Comparison of ENCODE assay signal across 19 cellular contexts in genomic region chr7:105131890-105132289, GRCh38.
DNase-seq lines count a peak whose midpoint lies in the region; ATAC-seq and TF ChIP-seq lines count a peak whose summit lies in the region.
"Had no signal": no experiment of that assay in that cellular context is flagged by ENCODE, and none has a peak within 500 bp of the region (broad histone marks: within the 10 kb centered on the region; RNA-seq: fewer than 3 reads in every experiment).

No MANE protein-coding gene starts in this region.

- TF ChIP-seq CTCF in OCI-LY3 (IDR thresholded peaks at IDR 0.05; ENCODE audit: low read depth, low read length): no peak
- no peak for TF ChIP-seq CTCF in endothelial cell (IDR thresholded peaks at IDR 0.05; ENCODE audit: unreplicated experiment)
- no peak for TF ChIP-seq CTCF in osteoblast (IDR thresholded peaks at IDR 0.05; ENCODE audit: extremely low read depth, low read depth, low read length)
- no peak for TF ChIP-seq CTCF in hepatocyte (IDR thresholded peaks at IDR 0.05; ENCODE audit: poor library complexity)

- H2AFZ ChIP-seq in OCI-LY3 (ENCODE audit: low read depth, low read length) (no peak overlapping the region), osteoblast (ENCODE audit: low read length) (no peak overlapping the region), hepatocyte (no peak overlapping the region)

- DNase-seq in NCI-H748 treated with DMSO at 0.1 percent for 48 hours (lab: John Stamatoyannopoulos, UW) (peak; percentile 2), NCI-H748 (lab: John Stamatoyannopoulos, UW; ENCODE audit: unreplicated experiment) (no peak), endothelial cell (ENCODE audit: low spot score) (no peak), osteoblast (ENCODE audit: insufficient read length, low spot score, missing footprints) (no peak), NCI-H1930 (lab: John Stamatoyannopoulos, UW) (no peak), hepatocyte (ENCODE audit: low spot score) (no peak)
- DNase-seq: activated gamma-delta T cell; midbrain; NCI-H146; NCI-H446 treated with DMSO at 0.1 percent for 48 hours; OCI-M1; stimulated activated CD4-positive, alpha-beta T cell treated with anti-CD3 and anti-CD28 coated beads, Interleukin-4, amount 100 ng/mL, for 1 hour had no signal

- H3K36me3 ChIP-seq in OCI-LY3 (replicated peaks; ENCODE audit: low read depth, low read length) (no peaks in the 10 kb centered on the region), osteoblast (ENCODE audit: insufficient read depth, low read length) (peaks cover 14% of the 10 kb centered on the region), hepatocyte (replicated peaks; ENCODE audit: insufficient read depth, low read depth) (no peaks in the 10 kb centered on the region)

- H3K27me3 ChIP-seq in OCI-LY3 (ENCODE audit: low read depth, low read length) (no peaks in the 10 kb centered on the region), osteoblast (ENCODE audit: insufficient read depth, low read length) (no peaks in the 10 kb centered on the region), hepatocyte (no peaks in the 10 kb centered on the region)
- H3K27me3 ChIP-seq: BLaER1 treated with 17β-estradiol and CSF1 and Interleukin-3, amounts not matched to agents 10 nM and 100 nM had no signal

- no peaks in the 10 kb centered on the region for H3K9me2 ChIP-seq in hepatocyte (replicated peaks; ENCODE audit: insufficient read depth)

- WGBS in hepatocyte (ENCODE audit: low lambda C conversion rate, missing lambda C conversion rate): 84% methylated on average over 7 of the region's 7 CpGs

- H3K4me3 ChIP-seq in OCI-LY3 (ENCODE audit: low read length) (no peak overlapping the region), osteoblast (ENCODE audit: insufficient read depth, low read length) (no peak overlapping the region), hepatocyte (no peak overlapping the region)
- H3K4me3 ChIP-seq: BLaER1 treated with 17β-estradiol and CSF1 and Interleukin-3, amounts not matched to agents 10 nM and 100 nM; coronary artery had no signal

- H3K9me3 ChIP-seq in OCI-LY3 (ENCODE audit: insufficient read depth, low read length): no peaks in the 10 kb centered on the region
- H3K9me3 ChIP-seq in osteoblast (ENCODE audit: low read depth, low read length): no peaks in the 10 kb centered on the region
- H3K9me3 ChIP-seq in hepatocyte (ENCODE audit: low read depth): no peaks in the 10 kb centered on the region
- H3K9me3 ChIP-seq: BLaER1 treated with 17β-estradiol and CSF1 and Interleukin-3, amounts not matched to agents 10 nM and 100 nM had no signal

- H3K36me3 Mint-ChIP-seq in endothelial cell (ENCODE audit: low read depth, unreplicated experiment): peaks cover 18% of the 10 kb centered on the region

- H3K27ac ChIP-seq in OCI-LY3 (ENCODE audit: low read length): peak overlapping the region; percentile 5; the same call in 1 of the 2 replicates
- H3K27ac ChIP-seq in osteoblast (ENCODE audit: low read depth, low read length): peak overlapping the region; percentile 31
- H3K27ac ChIP-seq in hepatocyte: no peak overlapping the region
- H3K27ac ChIP-seq: 22Rv1; BLaER1 treated with 17β-estradiol and CSF1 and Interleukin-3, amounts not matched to agents 10 nM and 100 nM; coronary artery had no signal

- H3K4me1 ChIP-seq in OCI-LY3 (ENCODE audit: low read length) (peaks cover 43% of the 10 kb centered on the region), osteoblast (ENCODE audit: insufficient read depth, low read length) (peaks cover 19% of the 10 kb centered on the region), hepatocyte (ENCODE audit: insufficient read depth) (no peaks in the 10 kb centered on the region)

- H3K4me1 Mint-ChIP-seq in endothelial cell (ENCODE audit: unreplicated experiment): peaks cover 20% of the 10 kb centered on the region

- H3K9ac ChIP-seq in OCI-LY3 (ENCODE audit: low read length): no peak overlapping the region
- H3K9ac ChIP-seq: BLaER1 treated with 17β-estradiol and CSF1 and Interleukin-3, amounts not matched to agents 10 nM and 100 nM had no signal

- H3K4me3 Mint-ChIP-seq in endothelial cell (ENCODE audit: unreplicated experiment): peak overlapping the region; percentile 72

- H4K20me1 ChIP-seq in OCI-LY3 (ENCODE audit: insufficient read depth, low read length): no peaks in the 10 kb centered on the region
- peaks cover 28% of the 10 kb centered on the region for H4K20me1 ChIP-seq in osteoblast (ENCODE audit: insufficient read depth, low read length)
- H4K20me1 ChIP-seq in hepatocyte (ENCODE audit: insufficient read depth, poor library complexity, severe bottlenecking): no peaks in the 10 kb centered on the region

- peak overlapping the region; percentile 79 for H3K27ac Mint-ChIP-seq in endothelial cell (ENCODE audit: unreplicated experiment)

- H3K9me3 Mint-ChIP-seq in endothelial cell (ENCODE audit: unreplicated experiment): no peaks in the 10 kb centered on the region

- H3K27me3 Mint-ChIP-seq in endothelial cell (ENCODE audit: unreplicated experiment): peaks cover 7% of the 10 kb centered on the region

- ATAC-seq in HG03175 (IDR thresholded peaks at IDR 0.05; ENCODE audit: unreplicated experiment): no peak
- ATAC-seq: esophagus mucosa, HCT116 had no signal

- H3K4me2 ChIP-seq in OCI-LY3 (ENCODE audit: low read length): peak overlapping the region; percentile 31
- H3K4me2 ChIP-seq in osteoblast (ENCODE audit: insufficient read depth, low read length): no peak overlapping the region
- no peak overlapping the region for H3K4me2 ChIP-seq in hepatocyte
- H3K4me2 ChIP-seq: BLaER1 treated with 17β-estradiol and CSF1 and Interleukin-3, amounts not matched to agents 10 nM and 100 nM had no signal

- H3K79me2 ChIP-seq in OCI-LY3 (ENCODE audit: low read length) (peaks cover 8% of the 10 kb centered on the region), osteoblast (ENCODE audit: insufficient read depth, low read length) (peaks cover 70% of the 10 kb centered on the region), hepatocyte (peaks cover 3% of the 10 kb centered on the region)
